8 cellular contexts compared by ENCODE assay signal in genomic region chrX:152637649-152638442, GRCh38. TPM values are rescaled to one million over a fixed set of nuclear protein-coding genes. Genes with fewer than 3 reads are reported as not detected.
A peak's percentile ranks its signal among the peaks of the same experiment; 100 is the strongest.
DNase-seq lines count a peak whose midpoint lies in the region; ATAC-seq and TF ChIP-seq lines count a peak whose summit lies in the region.

Gene GABRQ (plus strand): TSS chrX:152637895. CDS start chrX:152638203, 308 bp downstream.

- H3K9me3 Mint-ChIP-seq in activated T-helper 1 cell treated with anti-CD3 and anti-CD28 coated beads, Interleukin-12 subunit alpha, Interleukin-12 subunit beta, Interleukin-2, Interleukin-4 antibody, amounts not matched to agents 30 ng/mL and 10 ng/mL and 1 ng/mL, durations not matched to agents 14 hours and 24 hours and 36 hours = no peaks in the 10 kb centered on the region

- no peaks in the 10 kb centered on the region for H3K36me3 Mint-ChIP-seq in activated T-helper 1 cell treated with anti-CD3 and anti-CD28 coated beads, Interleukin-12 subunit alpha, Interleukin-12 subunit beta, Interleukin-2, Interleukin-4 antibody, amounts not matched to agents 30 ng/mL and 10 ng/mL and 1 ng/mL, durations not matched to agents 14 hours and 24 hours and 36 hours (ENCODE audit: low read depth)

- no peak within 1 kb of the TSS for H3K27ac Mint-ChIP-seq in activated T-helper 1 cell treated with anti-CD3 and anti-CD28 coated beads, Interleukin-12 subunit alpha, Interleukin-12 subunit beta, Interleukin-2, Interleukin-4 antibody, amounts not matched to agents 30 ng/mL and 10 ng/mL and 1 ng/mL, durations not matched to agents 14 hours and 24 hours and 36 hours

- H3K36me3 ChIP-seq in GM23248 (ENCODE audit: low read depth) (no peaks in the 10 kb centered on the region), lower lobe of right lung (no peaks in the 10 kb centered on the region)

- in situ Hi-C loops in GM23248 (cut with MboI) = loop anchor here (25.0 kb wide), 1 partner anchor 876 kb away; no protein-coding TSS in a partner anchor

- no peak for TF ChIP-seq CTCF in lower lobe of right lung (IDR thresholded peaks at IDR 0.05)

- H3K4me2 ChIP-seq in GM23248 (ENCODE audit: unreplicated experiment) = no peak within 1 kb of the TSS

- H3K27me3 Mint-ChIP-seq in activated T-helper 1 cell treated with anti-CD3 and anti-CD28 coated beads, Interleukin-12 subunit alpha, Interleukin-12 subunit beta, Interleukin-2, Interleukin-4 antibody, amounts not matched to agents 30 ng/mL and 10 ng/mL and 1 ng/mL, durations not matched to agents 14 hours and 24 hours and 36 hours (ENCODE audit: insufficient read depth) = peaks cover 17% of the 10 kb centered on the region

- H3K27ac ChIP-seq in GM23248 (no peak within 1 kb of the TSS), lower lobe of right lung (no peak within 1 kb of the TSS)

- no peak within 1 kb of the TSS for H3K9ac ChIP-seq in GM23248

- no peaks in the 10 kb centered on the region for H3K79me2 ChIP-seq in GM23248 (ENCODE audit: insufficient read depth)

- no peaks in the 10 kb centered on the region for H4K20me1 ChIP-seq in GM23248 (ENCODE audit: insufficient read depth)

- DNase-seq in GM23248 = peak; percentile 51
- peak; percentile 12 for DNase-seq in NCI-H2029 treated with DMSO at 0.1 percent for 48 hours (lab: John Stamatoyannopoulos, UW)
- peak in 29 of 56 donors; percentile 4 to 64 (median 11) for DNase-seq in amygdala (lab: John Stamatoyannopoulos, UW)
- DNase-seq in lower lobe of right lung = peak; percentile 47
- DNase-seq in mesenteric fat pad (ENCODE audit: low spot score) = no peak
- no peak for DNase-seq in activated T-helper 1 cell treated with anti-CD3 and anti-CD28 coated beads, Interleukin-12 subunit alpha, Interleukin-12 subunit beta, Interleukin-2, Interleukin-4 antibody, amounts not matched to agents 30 ng/mL and 10 ng/mL and 1 ng/mL, durations not matched to agents 14 hours and 24 hours and 36 hours (ENCODE audit: low spot score)

- no peak within 1 kb of the TSS for H2AFZ ChIP-seq in GM23248

- intact Hi-C loops in lower lobe of right lung (cut with DNase I) = loop anchor here (10.0 kb wide), 1 partner anchor 883 kb away; no protein-coding TSS in a partner anchor
- intact Hi-C loops in activated T-helper 1 cell treated with anti-CD3 and anti-CD28 coated beads, Interleukin-12 subunit alpha, Interleukin-12 subunit beta, Interleukin-2, Interleukin-4 antibody, amounts not matched to agents 30 ng/mL and 10 ng/mL and 1 ng/mL, durations not matched to agents 14 hours and 24 hours and 36 hours (cut with micrococcal nuclease) = no loop called here

- H3K4me1 ChIP-seq in GM23248 (ENCODE audit: insufficient read depth) (no peaks in the 10 kb centered on the region), lower lobe of right lung (no peaks in the 10 kb centered on the region)

- no peak within 1 kb of the TSS for H3K4me3 ChIP-seq in GM23248
- H3K4me3 ChIP-seq in lower lobe of right lung = no peak within 1 kb of the TSS

- H3K4me1 Mint-ChIP-seq in activated T-helper 1 cell treated with anti-CD3 and anti-CD28 coated beads, Interleukin-12 subunit alpha, Interleukin-12 subunit beta, Interleukin-2, Interleukin-4 antibody, amounts not matched to agents 30 ng/mL and 10 ng/mL and 1 ng/mL, durations not matched to agents 14 hours and 24 hours and 36 hours (ENCODE audit: low read depth) = no peaks in the 10 kb centered on the region

- H3K4me3 Mint-ChIP-seq in activated T-helper 1 cell treated with anti-CD3 and anti-CD28 coated beads, Interleukin-12 subunit alpha, Interleukin-12 subunit beta, Interleukin-2, Interleukin-4 antibody, amounts not matched to agents 30 ng/mL and 10 ng/mL and 1 ng/mL, durations not matched to agents 14 hours and 24 hours and 36 hours = no peak within 1 kb of the TSS

- ATAC-seq in lower lobe of right lung = peak; percentile 57 to 67
- ATAC-seq in GM21526 (IDR thresholded peaks at IDR 0.05; ENCODE audit: low FRiP score, unreplicated experiment) = no peak
- ATAC-seq in GM21786 (IDR thresholded peaks at IDR 0.05; ENCODE audit: unreplicated experiment) = no peak

- H3F3A ChIP-seq in GM23248 (ENCODE audit: insufficient read depth) = no peaks in the 10 kb centered on the region

- H3K27me3 ChIP-seq in GM23248 (replicated peaks; ENCODE audit: insufficient read depth) (peaks cover 11% of the 10 kb centered on the region; the same call in 1 of the 2 replicates), lower lobe of right lung (ENCODE audit: low read depth) (peaks cover 29% of the 10 kb centered on the region)

- no peaks in the 10 kb centered on the region for H3K9me2 ChIP-seq in GM23248 (ENCODE audit: insufficient read depth)

- 3 to 6% methylated on average over 7 to 31 of the region's 64 CpGs for WGBS in GM23248 (ENCODE audit: low coverage in 1 of 2, low lambda C conversion rate in 2 of 2, missing lambda C conversion rate in 2 of 2), 2 experiments

- H3K9me3 ChIP-seq in GM23248 (ENCODE audit: low read depth) (no peaks in the 10 kb centered on the region), lower lobe of right lung (no peaks in the 10 kb centered on the region)

RNA-seq across cellular contexts. Expression of gene GABRQ, which starts in this region (rescaled TPM):
- total RNA-seq in GM23248 (2014; rRNA removed; shearing (Covaris generic)) = not detected in 2 replicates
- polyA plus RNA-seq in GM23248 (2016; fragmentation: Nextera tagmentation; extraction: Ambion mirVana) = not detected in 2 replicates
- not detected for total RNA-seq in lower lobe of right lung
- total RNA-seq in mesenteric fat pad = not detected
- not detected in 2 replicates for total RNA-seq in activated T-helper 1 cell treated with anti-CD3 and anti-CD28 coated beads, Interleukin-12 subunit alpha, Interleukin-12 subunit beta, Interleukin-2, Interleukin-4 antibody, amounts not matched to agents 30 ng/mL and 10 ng/mL and 1 ng/mL, durations not matched to agents 14 hours and 24 hours and 36 hours

Comparison
In these comparisons a context has a peak if more than half of its experiments do, and no peak if none do; other contexts are left out.
1. Peak in DNase-seq in GM23248; RNA of the gene not detected or under 1 TPM.
2. Peak in DNase-seq and ATAC-seq in lower lobe of right lung; RNA of the gene not detected or under 1 TPM.
3. DNase-seq: peak in NCI-H2029 treated with DMSO at 0.1 percent for 48 hours (single experiment) and amygdala (29 of 56); none in mesenteric fat pad (single experiment) and activated T-helper 1 cell treated with anti-CD3 and anti-CD28 coated beads, Interleukin-12 subunit alpha, Interleukin-12 subunit beta, Interleukin-2, Interleukin-4 antibody, amounts not matched to agents 30 ng/mL and 10 ng/mL and 1 ng/mL, durations not matched to agents 14 hours and 24 hours and 36 hours (single experiment).